Comparison of ENCODE assay signal across 9 cellular contexts in the genomic region with DNA sequence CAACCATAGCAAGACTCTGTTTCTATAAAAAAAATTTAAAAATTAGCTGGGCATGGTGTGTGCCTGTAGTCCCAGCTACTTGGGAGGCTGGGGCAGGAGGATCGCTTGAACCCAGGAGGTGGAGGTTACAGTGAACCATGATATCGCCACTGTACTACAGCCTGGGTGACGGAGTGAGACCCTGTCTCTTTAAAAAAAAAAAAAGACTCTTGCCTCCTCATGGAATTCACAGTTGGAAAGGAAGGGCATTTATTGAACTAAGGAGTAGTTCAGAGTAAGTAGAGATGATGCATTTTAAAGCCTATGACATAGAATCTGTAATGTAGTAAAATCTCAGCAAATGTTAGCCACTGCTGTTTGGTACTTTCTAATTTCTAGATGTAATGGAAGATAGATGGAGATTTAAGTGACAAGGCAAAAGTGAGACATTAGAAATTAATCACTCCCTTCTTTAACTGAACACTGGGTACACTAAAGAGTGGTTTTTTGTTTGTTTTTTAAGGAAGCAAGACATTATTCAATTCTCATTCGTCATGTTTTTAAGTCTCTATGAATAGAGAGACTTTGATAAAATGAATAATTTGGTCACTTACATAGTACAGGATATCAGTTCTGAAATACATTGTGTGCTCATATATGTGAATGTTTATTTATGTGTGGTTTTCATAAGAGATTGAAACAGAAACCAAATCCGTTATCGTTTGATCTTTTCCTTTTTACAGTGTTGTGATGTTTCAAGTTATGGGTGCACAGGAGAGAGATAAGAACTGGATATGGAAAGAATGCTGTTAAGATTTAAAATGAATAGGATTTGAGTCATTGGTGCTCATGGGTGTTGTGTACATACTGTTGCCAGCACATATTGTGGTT. TPM values are rescaled to one million over a fixed set of nuclear protein-coding genes. Genes with fewer than 3 reads are reported as not detected.
DNase-seq lines count a peak whose midpoint lies in the region; ATAC-seq, FAIRE-seq and TF ChIP-seq lines count a peak whose summit lies in the region.
"Had no signal": no experiment of that assay in that cellular context is flagged by ENCODE, and none has a peak within 500 bp of the region (broad histone marks: within the 10 kb centered on the region; RNA-seq: fewer than 3 reads in every experiment).

No MANE protein-coding gene starts in this region.

- DNase-seq in activated T-cell treated with anti-CD3 and anti-CD28 coated beads, Interleukin-2, amount 50 U/mL, for 24 hours: no peak
- no peak for DNase-seq in activated T-cell treated with anti-CD3 and anti-CD28 coated beads, Interleukin-2, amount 50 U/mL, for 48 hours
- DNase-seq in fibroblast of villous mesenchyme (ENCODE audit: low read depth) (peak; percentile 97), ecto neural progenitor cell (ENCODE audit: low spot score) (no peak), endodermal cell (no peak)
- no peak for DNase-seq in stimulated activated naive CD8-positive, alpha-beta T cell treated with anti-CD3 and anti-CD28 coated beads, Interleukin-15, Interleukin-2, amounts not matched to agents 100 U/mL and 50 U/mL, for 24 hours

- ATAC-seq in HG03097 (IDR thresholded peaks at IDR 0.05; ENCODE audit: low FRiP score, unreplicated experiment): peak; percentile 78
- peak; percentile 93 for ATAC-seq in stimulated activated naive CD8-positive, alpha-beta T cell treated with anti-CD3 and anti-CD28 coated beads, Interleukin-15, Interleukin-2, amounts not matched to agents 100 U/mL and 50 U/mL, for 24 hours

- H3K4me3 ChIP-seq in fibroblast of villous mesenchyme (ENCODE audit: low read depth, low read length) (peak overlapping the region; percentile 50), endodermal cell (ENCODE audit: low read length) (no peak overlapping the region)

- H3K27ac ChIP-seq in endodermal cell (ENCODE audit: low read depth, low read length): no peak overlapping the region

- H3K27ac Mint-ChIP-seq in activated T-cell treated with anti-CD3 and anti-CD28 coated beads, Interleukin-2, amount 50 U/mL, for 24 hours: peak overlapping the region; percentile 90
- H3K27ac Mint-ChIP-seq in endodermal cell: no peak overlapping the region

- no peaks in the 10 kb centered on the region for H3K4me1 ChIP-seq in endodermal cell (ENCODE audit: control insufficient read depth, insufficient read depth, low read length)

- no peak overlapping the region for H3K9ac ChIP-seq in endodermal cell (ENCODE audit: extremely low read depth, low read length, poor library complexity, severe bottlenecking)

- 95% methylated on average over 6 of the region's 6 CpGs for WGBS in endodermal cell (ENCODE audit: insufficient coverage in 1 of 2, insufficient read length in 1 of 2), 2 experiments

- peak overlapping the region; percentile 54 for H3K4me3 Mint-ChIP-seq in activated T-cell treated with anti-CD3 and anti-CD28 coated beads, Interleukin-2, amount 50 U/mL, for 24 hours
- no peak overlapping the region for H3K4me3 Mint-ChIP-seq in endodermal cell

- peaks cover 20% of the 10 kb centered on the region for H3K9me3 ChIP-seq in endodermal cell (ENCODE audit: control insufficient read depth, low read length)

- peaks cover 17% of the 10 kb centered on the region for H3K36me3 ChIP-seq in endodermal cell (ENCODE audit: control insufficient read depth, insufficient read depth, low read length)

- FAIRE-seq in TTC549 (lab: Jason Lieb, UNC): peak; percentile 41
- FAIRE-seq: G401.6 had no signal

- H3K36me3 Mint-ChIP-seq in activated T-cell treated with anti-CD3 and anti-CD28 coated beads, Interleukin-2, amount 50 U/mL, for 24 hours (ENCODE audit: low read depth): peaks cover 38% of the 10 kb centered on the region
- H3K36me3 Mint-ChIP-seq in endodermal cell (ENCODE audit: low read depth): peaks cover 25% of the 10 kb centered on the region

- TF ChIP-seq CTCF in fibroblast of villous mesenchyme (IDR thresholded peaks at IDR 0.05; ENCODE audit: insufficient read depth, low read depth, low read length): no peak
- TF ChIP-seq CTCF in endodermal cell (conservative IDR thresholded peaks at IDR 0.05): no peak

- H3K27me3 Mint-ChIP-seq in activated T-cell treated with anti-CD3 and anti-CD28 coated beads, Interleukin-2, amount 50 U/mL, for 24 hours: no peaks in the 10 kb centered on the region
- H3K27me3 Mint-ChIP-seq in endodermal cell (ENCODE audit: insufficient read depth): no peaks in the 10 kb centered on the region

- no peaks in the 10 kb centered on the region for H3K27me3 ChIP-seq in endodermal cell (ENCODE audit: control insufficient read depth, insufficient read depth, low read length, poor library complexity, severe bottlenecking)

- H3K9me3 Mint-ChIP-seq in activated T-cell treated with anti-CD3 and anti-CD28 coated beads, Interleukin-2, amount 50 U/mL, for 24 hours: peaks cover 18% of the 10 kb centered on the region
- peaks cover 23% of the 10 kb centered on the region for H3K9me3 Mint-ChIP-seq in endodermal cell

- H3K4me1 Mint-ChIP-seq in activated T-cell treated with anti-CD3 and anti-CD28 coated beads, Interleukin-2, amount 50 U/mL, for 24 hours (ENCODE audit: low read depth): peaks cover 63% of the 10 kb centered on the region
- peaks cover 29% of the 10 kb centered on the region for H3K4me1 Mint-ChIP-seq in endodermal cell

RNA-seq across cellular contexts. Expression of a gene that starts 29.3 kb away (rescaled TPM):
- total RNA-seq in fibroblast of villous mesenchyme: 29.3 and 40.2 TPM in 2 replicates
- 10 to 100 TPM; 16.1 to 18.8 TPM for total RNA-seq in endodermal cell
- polyA plus RNA-seq in endodermal cell (2013, experiment 1 of 2): 23.2 TPM
- polyA plus RNA-seq in endodermal cell (2013, experiment 2 of 2): 20.8 TPM
